In genomic region chr17:61385869-61386245, GRCh38 we compare ENCODE assay signal across 16 cellular contexts. TPM values are rescaled to one million over a fixed set of nuclear protein-coding genes. Genes with fewer than 3 reads are reported as not detected.
A peak's percentile ranks its signal among the peaks of the same experiment; 100 is the strongest.
DNase-seq lines count a peak whose midpoint lies in the region; ATAC-seq and TF ChIP-seq lines count a peak whose summit lies in the region.
"Had no signal": no experiment of that assay in that cellular context is flagged by ENCODE, and none has a peak within 500 bp of the region (broad histone marks: within the 10 kb centered on the region; RNA-seq: fewer than 3 reads in every experiment).

No MANE protein-coding gene starts in this region.

- no peak overlapping the region for H2BK5ac ChIP-seq in IMR-90 (ENCODE audit: low read depth, low read length, poor library complexity, severe bottlenecking)

- no peak overlapping the region for H4K5ac ChIP-seq in IMR-90 (ENCODE audit: low read depth, low read length)

- CTCF ChIA-PET in IMR-90 (lab: Yijun Ruan, JAX): no interaction called here

- H3K4me3 Mint-ChIP-seq in effector memory CD8-positive, alpha-beta T cell: no peak overlapping the region
- H3K4me3 Mint-ChIP-seq: CD14-positive monocyte had no signal

- H3K9me1 ChIP-seq in IMR-90 (ENCODE audit: insufficient read depth, low read length): peaks cover 15% of the 10 kb centered on the region

- intact Hi-C loops in IMR-90 (cut with micrococcal nuclease): no loop called here
- intact Hi-C loops in spleen (cut with DNase I; ENCODE audit: low total_unique reads): loop anchor here (10.0 kb wide), 1 partner anchor 381 kb away; no protein-coding TSS in a partner anchor

- H2AK5ac ChIP-seq in IMR-90 (ENCODE audit: low read depth, low read length): no peak overlapping the region

- no peak overlapping the region for H3K14ac ChIP-seq in IMR-90 (replicated peaks; ENCODE audit: low read depth, low read length)

- TF ChIP-seq RAD21 in IMR-90 (IDR thresholded peaks at IDR 0.05; ENCODE audit: low read length): peak; percentile 33; the same call in 1 of the 2 replicates

- H3K23ac ChIP-seq in IMR-90 (ENCODE audit: low read depth, low read length): no peak overlapping the region

- no peak overlapping the region for H3K27ac ChIP-seq in IMR-90 (ENCODE audit: insufficient read depth, low read length)
- no peak overlapping the region for H3K27ac ChIP-seq in foreskin keratinocyte
- H3K27ac ChIP-seq in spleen: no peak overlapping the region
- H3K27ac ChIP-seq: KMS-11, PC-9 had no signal

- in situ Hi-C loops in IMR-90 (cut with MboI; ENCODE audit: low sequenced_read_pairs): no loop called here

- H2BK20ac ChIP-seq in IMR-90 (ENCODE audit: low read depth, low read length): no peak overlapping the region

- H3K4me1 ChIP-seq in IMR-90 (ENCODE audit: control insufficient read depth, insufficient read depth, low read length) (peaks cover 4% of the 10 kb centered on the region), foreskin keratinocyte (no peaks in the 10 kb centered on the region), spleen (peaks cover 2 to 14% (median 7%) of the 10 kb centered on the region in 6 donors)

- no TSS peak for BruUV-seq in IMR-90 (replicated peaks; lab: Mats Ljungman, UMichigan)

- DNase-seq in IMR-90 (peak; percentile 46), foreskin keratinocyte (no peak), spleen (peak; percentile 12), NCI-H1048 (lab: John Stamatoyannopoulos, UW) (no peak), pons (ENCODE audit: low spot score) (no peak)
- no peak for DNase-seq in effector memory CD8-positive, alpha-beta T cell
- DNase-seq: COR-L47, DMS153, GOT3, MG63, NCI-H1105, NCI-H187, PC-9 had no signal

- H3K36me3 ChIP-seq in IMR-90 (ENCODE audit: control insufficient read depth, insufficient read depth, low read length) (no peaks in the 10 kb centered on the region), spleen (peaks cover 0 to 4% (median 0%) of the 10 kb centered on the region in 6 donors)
- H3K36me3 ChIP-seq: MG63 had no signal

- peaks cover 6 to 7% of the 10 kb centered on the region in 2 donors for H3K4me1 Mint-ChIP-seq in effector memory CD8-positive, alpha-beta T cell (ENCODE audit: low read depth in 2 of 2)

- H2BK15ac ChIP-seq in IMR-90 (ENCODE audit: low read depth, low read length): no peak overlapping the region

- H3K4me3 ChIP-seq in IMR-90 (ENCODE audit: insufficient read depth, low read depth, low read length): no peak overlapping the region
- no peak overlapping the region for H3K4me3 ChIP-seq in spleen
- H3K4me3 ChIP-seq: MG63, PC-9 had no signal

- H4K20me1 ChIP-seq in IMR-90 (ENCODE audit: insufficient read depth, low read length): no peaks in the 10 kb centered on the region

- no peaks in the 10 kb centered on the region for H3K9me3 Mint-ChIP-seq in effector memory CD8-positive, alpha-beta T cell

- no peak overlapping the region for H3K56ac ChIP-seq in IMR-90 (ENCODE audit: extremely low read depth, insufficient read depth, low read length)

- dilution Hi-C loops in IMR-90 (cut with HindIII; ENCODE audit: low sequenced_read_pairs, unreplicated experiment): no loop called here

- TF ChIP-seq CTCF in IMR-90 (conservative IDR thresholded peaks at IDR 0.05; ENCODE audit: low read depth, low read length) (0 out of 2 replicates have a peak, but pooled peaks have one; percentile 25), foreskin keratinocyte (conservative IDR thresholded peaks at IDR 0.05) (peak; percentile 11), spleen (IDR thresholded peaks at IDR 0.05 in 8 of 11, conservative IDR thresholded peaks at IDR 0.05 in 3 of 11) (no peak)

- no peak overlapping the region for H3K27ac Mint-ChIP-seq in effector memory CD8-positive, alpha-beta T cell

- H4K91ac ChIP-seq in IMR-90 (ENCODE audit: insufficient read depth, low read depth, low read length): no peak overlapping the region

- POLR2A ChIA-PET in IMR-90 (lab: Charles Lee; ENCODE audit: unreplicated experiment): no interaction called here

- H3K4me2 ChIP-seq in IMR-90 (ENCODE audit: low read depth, low read length): no peak overlapping the region
- H3K4me2 ChIP-seq: KMS-11, PC-9 had no signal

- H3K9me3 ChIP-seq in IMR-90 (ENCODE audit: control insufficient read depth, insufficient read depth, low read length) (no peaks in the 10 kb centered on the region), spleen (no peaks in the 10 kb centered on the region)
- H3K9me3 ChIP-seq: MG63 had no signal

- no peak overlapping the region for H3K9ac ChIP-seq in IMR-90 (ENCODE audit: low read depth, low read length)
- H3K9ac ChIP-seq: KMS-11 had no signal

- WGBS in IMR-90 (ENCODE audit: extremely low coverage in 2 of 2, insufficient read length in 1 of 2), 2 experiments: no CpG with 5 or more reads among the region's 6 CpGs
- WGBS in spleen, 5 donors: 86 to 91% (median 90%) methylated on average over 5 to 6 of the region's 6 CpGs

- no peaks in the 10 kb centered on the region for H3K27me3 Mint-ChIP-seq in effector memory CD8-positive, alpha-beta T cell

- H4K8ac ChIP-seq in IMR-90 (ENCODE audit: low read depth in 2 of 2, low read length in 2 of 2): no peak overlapping the region

- TF ChIP-seq POLR2A in IMR-90 (IDR thresholded peaks at IDR 0.05; ENCODE audit: low read depth, low read length) (no peak), spleen (IDR thresholded peaks at IDR 0.05) (no peak)

- peaks cover 5% of the 10 kb centered on the region for H3K36me3 Mint-ChIP-seq in effector memory CD8-positive, alpha-beta T cell (ENCODE audit: insufficient read depth)

- H3K27me3 ChIP-seq in IMR-90 (ENCODE audit: control insufficient read depth, insufficient read depth, low read length): no peaks in the 10 kb centered on the region
- H3K27me3 ChIP-seq in foreskin keratinocyte: no peaks in the 10 kb centered on the region
- peaks cover 0 to 23% (median 0%) of the 10 kb centered on the region in 7 donors for H3K27me3 ChIP-seq in spleen (replicated peaks in 1 of 7)
- H3K27me3 ChIP-seq: MG63 had no signal

- H3K79me1 ChIP-seq in IMR-90 (ENCODE audit: low read depth in 1 of 2, low read length in 2 of 2): peaks cover 4 to 61% of the 10 kb centered on the region in 2 experiments; a peak in 3 of 4 replicates

- no peak overlapping the region for H3K18ac ChIP-seq in IMR-90 (ENCODE audit: low read depth, low read length)

- 0 out of 2 replicates have a peak overlapping the region, but pooled peaks have one; percentile 3 for H3K4ac ChIP-seq in IMR-90 (ENCODE audit: low read depth, low read length)

- no peak overlapping the region for H2AFZ ChIP-seq in IMR-90 (replicated peaks; ENCODE audit: low read length, poor library complexity)
- H2AFZ ChIP-seq: PC-9 had no signal

- no peak overlapping the region for H2AK9ac ChIP-seq in IMR-90 (replicated peaks; ENCODE audit: low read depth, low read length, poor library complexity)

- ATAC-seq in IMR-90 (ENCODE audit: low read depth): no peak
- ATAC-seq in SK-N-SH treated with all-trans-retinoic acid at 6 μM for 48 hours: no peak
- ATAC-seq in foreskin keratinocyte: no peak
- no peak for ATAC-seq in effector memory CD8-positive, alpha-beta T cell (replicated peaks)

- H2BK120ac ChIP-seq in IMR-90 (ENCODE audit: low read depth, low read length): no peak overlapping the region

TF ChIP-seq in IMR-90, 13 proteins besides CTCF, POLR2A, EP300 and RAD21:
- TF ChIP-seq CEBPB (IDR thresholded peaks at IDR 0.05; ENCODE audit: low read depth, low read length): peak; percentile 78
- TF ChIP-seq MAZ (IDR thresholded peaks at IDR 0.05; ENCODE audit: borderline replicate concordance, low read depth, low read length): no peak; the same call in 1 of the 2 replicates
- peak; percentile 12 for TF ChIP-seq RCOR1 (IDR thresholded peaks at IDR 0.05; ENCODE audit: insufficient replicate concordance, low read length)

TF ChIP-seq in SK-N-SH treated with all-trans-retinoic acid at 6 μM for 48 hours, 23 proteins besides CTCF, POLR2A, EP300 and RAD21 (continues in another document):
- TF ChIP-seq TSHZ2 (CRISPR knock-in tag; IDR thresholded peaks at IDR 0.05): peak; percentile 21; the same call in 1 of the 2 replicates
- peak; percentile 72 for TF ChIP-seq ISL1 (CRISPR knock-in tag; IDR thresholded peaks at IDR 0.05)
- TF ChIP-seq GLIS3 (CRISPR knock-in tag; IDR thresholded peaks at IDR 0.05): 0 out of 2 replicates have a peak, but pooled peaks have one; percentile 13
- no peak; the same call in 1 of the 2 replicates for TF ChIP-seq SNAI2 (CRISPR knock-in tag; IDR thresholded peaks at IDR 0.05)
- TF ChIP-seq ESRRG (CRISPR knock-in tag; IDR thresholded peaks at IDR 0.05): 0 out of 2 replicates have a peak, but pooled peaks have one; percentile 52

RNA-seq across cellular contexts. Expression of gene TBX2, which starts 13.8 kb away (rescaled TPM):
- total RNA-seq in IMR-90 (2012; rRNA removed) (20.1 and 23.6 TPM in 2 replicates), foreskin keratinocyte (not detected in 2 replicates), spleen (10 to 100 TPM; 10.1 to 57.6 (median 32.8) TPM)
- polyA plus RNA-seq in IMR-90 (2012; rRNA removed) (64.1 and 69.2 TPM in 2 replicates), foreskin keratinocyte (not detected in 2 replicates), spleen (10 to 100 TPM in 2 of 3 donors, 1 to 10 TPM in 1; 6.4 to 21.0 (median 10.9) TPM)
- 41.5 and 81.3 TPM in 2 replicates for polyA plus RNA-seq in IMR-90 (2012; cell fraction: cytosol; rRNA removed)
- polyA plus RNA-seq in IMR-90 (2012; cell fraction: nucleus; rRNA removed; ENCODE audit: low replicate concordance): 159 and 319 TPM in 2 replicates
- polyA plus RNA-seq: CD14-positive monocyte had no signal

Comparison
In these comparisons a context has a peak if more than half of its experiments do, and no peak if none do; other contexts are left out.
1. DNase-seq: peak in IMR-90 (single experiment) and spleen (single experiment); none in foreskin keratinocyte (0 of 2), NCI-H1048 (single experiment), pons (single experiment) and effector memory CD8-positive, alpha-beta T cell (0 of 3).
2. CTCF ChIP-seq: peak in IMR-90 (single experiment) and foreskin keratinocyte (single experiment); none in spleen (0 of 11).
3. RNA of gene TBX2, which starts 13.8 kb away (total RNA-seq): 10.1 to 57.6 TPM in spleen and 20.1 to 23.6 TPM in IMR-90; not detected in foreskin keratinocyte; every median in the first group is over 10 times any median in the second.